1 cellular context compared by ENCODE assay signal in the genomic region with DNA sequence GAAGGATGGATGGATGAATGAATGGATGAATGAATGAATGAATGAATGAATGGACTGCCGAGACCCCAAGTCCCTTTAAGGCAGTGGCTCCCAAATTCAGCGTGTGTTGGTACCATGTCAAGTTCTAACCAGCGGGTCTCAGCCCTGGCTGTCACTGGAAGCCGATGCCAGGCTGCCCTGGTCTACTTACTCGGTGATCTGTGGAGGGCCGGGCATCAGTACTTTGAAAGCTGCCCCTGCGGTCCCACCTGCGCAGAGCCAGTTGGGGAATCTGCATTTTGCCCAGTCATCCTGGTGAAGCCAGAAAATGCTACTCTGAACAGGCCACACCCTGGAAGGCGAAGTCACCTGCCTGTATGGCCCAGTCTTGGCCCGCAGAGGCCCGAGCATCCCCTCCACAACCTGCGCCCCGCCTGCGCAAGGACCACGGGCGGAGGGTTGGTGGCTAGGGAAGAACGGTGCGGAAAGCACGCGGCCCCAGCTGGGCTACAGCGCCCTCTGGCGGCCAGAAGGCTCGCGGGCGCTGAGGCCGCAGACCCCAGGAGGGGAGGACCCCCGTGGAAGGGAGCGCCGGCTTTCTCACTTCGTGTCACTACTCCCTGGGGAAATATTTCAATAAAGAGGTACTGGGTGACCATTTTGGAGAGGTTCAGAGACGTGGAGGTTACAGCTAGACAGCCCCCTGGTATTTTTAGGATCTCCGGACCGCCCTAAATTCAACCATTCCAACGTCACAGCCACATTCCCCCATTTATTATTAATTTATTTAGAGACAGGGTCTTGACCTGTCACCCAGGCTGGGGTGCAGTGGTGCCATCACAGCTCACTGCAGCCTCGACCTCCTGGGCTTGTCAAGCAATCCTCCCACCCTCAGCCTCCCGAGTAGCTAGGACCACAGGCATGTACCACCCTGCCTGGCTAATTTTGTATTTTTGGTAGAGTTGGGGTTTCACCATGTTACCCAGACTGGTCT.
TF ChIP-seq lines count a peak whose summit lies in the region.

No MANE protein-coding gene starts in this region.

TF ChIP-seq in GM12878, 131 proteins besides CTCF, POLR2A, EP300 and RAD21 (continued from another document):
- TF ChIP-seq, protein P1, sequence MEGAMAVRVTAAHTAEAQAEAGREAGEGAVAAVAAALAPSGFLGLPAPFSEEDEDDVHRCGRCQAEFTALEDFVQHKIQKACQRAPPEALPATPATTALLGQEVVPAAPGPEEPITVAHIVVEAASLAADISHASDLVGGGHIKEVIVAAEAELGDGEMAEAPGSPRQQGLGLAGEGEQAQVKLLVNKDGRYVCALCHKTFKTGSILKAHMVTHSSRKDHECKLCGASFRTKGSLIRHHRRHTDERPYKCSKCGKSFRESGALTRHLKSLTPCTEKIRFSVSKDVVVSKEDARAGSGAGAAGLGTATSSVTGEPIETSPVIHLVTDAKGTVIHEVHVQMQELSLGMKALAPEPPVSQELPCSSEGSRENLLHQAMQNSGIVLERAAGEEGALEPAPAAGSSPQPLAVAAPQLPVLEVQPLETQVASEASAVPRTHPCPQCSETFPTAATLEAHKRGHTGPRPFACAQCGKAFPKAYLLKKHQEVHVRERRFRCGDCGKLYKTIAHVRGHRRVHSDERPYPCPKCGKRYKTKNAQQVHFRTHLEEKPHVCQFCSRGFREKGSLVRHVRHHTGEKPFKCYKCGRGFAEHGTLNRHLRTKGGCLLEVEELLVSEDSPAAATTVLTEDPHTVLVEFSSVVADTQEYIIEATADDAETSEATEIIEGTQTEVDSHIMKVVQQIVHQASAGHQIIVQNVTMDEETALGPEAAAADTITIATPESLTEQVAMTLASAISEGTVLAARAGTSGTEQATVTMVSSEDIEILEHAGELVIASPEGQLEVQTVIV (IDR thresholded peaks at IDR 0.05; ENCODE audit: borderline replicate concordance, partially characterized antibody): no peak
- no peak for TF ChIP-seq NFIC (IDR thresholded peaks at IDR 0.05; ENCODE audit: low read depth, low read length)
- TF ChIP-seq SMARCA5 (IDR thresholded peaks at IDR 0.05): peak; percentile 93
- no peak for TF ChIP-seq POLR2AphosphoS2 (IDR thresholded peaks at IDR 0.05; ENCODE audit: low read depth, low read length)
- peak; percentile 64 for TF ChIP-seq MAX (IDR thresholded peaks at IDR 0.05; ENCODE audit: low read depth, low read length)
- no peak for TF ChIP-seq HDAC6 (IDR thresholded peaks at IDR 0.05; ENCODE audit: unreplicated experiment)
- TF ChIP-seq HCFC1 (IDR thresholded peaks at IDR 0.05; ENCODE audit: low read length): no peak
